In the genomic region with DNA sequence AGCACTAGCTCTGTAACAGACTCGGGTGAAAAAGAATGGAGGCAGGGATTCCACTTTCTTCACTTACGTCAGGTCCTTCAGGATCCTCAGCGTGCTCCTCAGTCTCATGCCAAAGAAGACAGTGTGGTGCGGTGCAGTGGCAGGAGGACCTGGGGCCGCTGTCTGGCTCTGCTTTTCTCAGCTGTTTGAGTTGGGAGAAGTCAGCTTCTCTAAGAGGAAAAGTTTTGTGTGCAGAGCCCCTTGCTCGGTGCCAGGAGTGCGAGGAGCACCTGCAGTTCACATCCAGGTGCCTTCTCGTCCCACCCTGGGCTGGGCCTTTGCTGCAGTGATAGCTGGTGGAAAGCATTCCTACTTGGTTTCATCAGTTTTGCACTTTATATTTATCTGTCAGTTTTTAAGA, we compare ENCODE assay signal across 23 cellular contexts.
"Had no signal": no experiment of that assay in that cellular context is flagged by ENCODE, and none has a peak within 500 bp of the region (broad histone marks: within the 10 kb centered on the region; RNA-seq: fewer than 3 reads in every experiment).

No MANE protein-coding gene starts in this region.

- H3K27me3 ChIP-seq: colonic mucosa, gastroesophageal sphincter, spleen, uterus had no signal

- H3K4me3 ChIP-seq: colonic mucosa, gastroesophageal sphincter, lung, psoas muscle, spleen, uterus had no signal

- H3K9me3 Mint-ChIP-seq: naive B cell; nephron; stimulated activated naive B cell treated with anti-CD40 and anti-IgM and Interleukin-4, amounts not matched to agents 10 μg/mL and 1 μg/mL and 100 μg/mL, for 72 hours; stimulated activated naive CD8-positive, alpha-beta T cell treated with anti-CD3 and anti-CD28 coated beads, Interleukin-15, amount 100 ng/mL, for 72 hours; type B pancreatic cell had no signal

- H3K9me3 ChIP-seq: colonic mucosa, gastroesophageal sphincter, psoas muscle, spleen, uterus had no signal

- H3K4me3 Mint-ChIP-seq: naive B cell; nephron; stimulated activated naive B cell treated with anti-CD40 and anti-IgM and Interleukin-4, amounts not matched to agents 10 μg/mL and 1 μg/mL and 100 μg/mL, for 72 hours; stimulated activated naive CD8-positive, alpha-beta T cell treated with anti-CD3 and anti-CD28 coated beads, Interleukin-15, amount 100 ng/mL, for 72 hours; type B pancreatic cell had no signal

- H3K27me3 Mint-ChIP-seq: naive B cell; stimulated activated naive B cell treated with anti-CD40 and anti-IgM and Interleukin-4, amounts not matched to agents 10 μg/mL and 1 μg/mL and 100 μg/mL, for 72 hours; stimulated activated naive CD8-positive, alpha-beta T cell treated with anti-CD3 and anti-CD28 coated beads, Interleukin-15, amount 100 ng/mL, for 72 hours; type B pancreatic cell had no signal

- H3K27ac Mint-ChIP-seq: nephron; stimulated activated naive CD8-positive, alpha-beta T cell treated with anti-CD3 and anti-CD28 coated beads, Interleukin-15, amount 100 ng/mL, for 72 hours; type B pancreatic cell had no signal

- H3K4me1 ChIP-seq: colonic mucosa, parathyroid adenoma, uterus had no signal

- H3K4me1 Mint-ChIP-seq: stimulated activated naive CD8-positive, alpha-beta T cell treated with anti-CD3 and anti-CD28 coated beads, Interleukin-15, amount 100 ng/mL, for 72 hours had no signal

- H3K27ac ChIP-seq: colonic mucosa, parathyroid adenoma, psoas muscle, spleen, uterus had no signal

- DNase-seq: colonic mucosa; effector CD8-positive, alpha-beta T cell; glutamatergic neuron; kidney; left colon; left ventricle myocardium superior; mesendoderm; naive B cell; psoas muscle; spleen; stimulated activated CD4-positive, alpha-beta T cell treated with anti-CD3 and anti-CD28 coated beads, Interleukin-15, amount 100 ng/mL, for 24 hours; stimulated activated CD4-positive, alpha-beta T cell treated with anti-CD3 and anti-CD28 coated beads, Interleukin-1b, Interleukin-23, amount 100 ng/mL, for 48 hours; stimulated activated CD4-positive, alpha-beta T cell treated with anti-CD3 and anti-CD28 coated beads, Interleukin-4, amount 100 ng/mL, for 24 hours; stimulated activated naive B cell treated with anti-CD40 and anti-IgM and Interleukin-4, amounts not matched to agents 10 μg/mL and 1 μg/mL and 100 μg/mL, for 72 hours; stimulated activated naive CD8-positive, alpha-beta T cell treated with anti-CD3 and anti-CD28 coated beads, Interleukin-15, amount 100 ng/mL, for 72 hours; uterus had no signal

- ATAC-seq: esophagus mucosa; gastroesophageal sphincter; left colon; left ventricle myocardium superior; psoas muscle; sciatic nerve; stimulated activated naive B cell treated with anti-CD40 and anti-IgM and Interleukin-4, amounts not matched to agents 10 μg/mL and 1 μg/mL and 100 μg/mL, for 72 hours; stimulated activated naive CD8-positive, alpha-beta T cell treated with anti-CD3 and anti-CD28 coated beads, Interleukin-15, amount 100 ng/mL, for 72 hours had no signal

- H3K36me3 ChIP-seq: colonic mucosa, uterus had no signal
